ENCODE assay signal across 10 cellular contexts in genomic region chr2:101558740-101559508, GRCh38.
DNase-seq lines count a peak whose midpoint lies in the region; ATAC-seq lines count a peak whose summit lies in the region.
"Had no signal": no experiment of that assay in that cellular context is flagged by ENCODE, and none has a peak within 500 bp of the region (broad histone marks: within the 10 kb centered on the region; RNA-seq: fewer than 3 reads in every experiment).

No MANE protein-coding gene starts in this region.

- H3K9me3 ChIP-seq in muscle layer of colon (ENCODE audit: low read length): no peaks in the 10 kb centered on the region
- H3K9me3 ChIP-seq in naive thymus-derived CD4-positive, alpha-beta T cell (ENCODE audit: control insufficient read depth in 2 of 3, low read length in 3 of 3): peaks cover 3 to 15% (median 4%) of the 10 kb centered on the region in 3 experiments

- DNase-seq in NCI-H2171 treated with DMSO at 0.1 percent for 48 hours (lab: John Stamatoyannopoulos, UW) (peak; percentile 5), NCI-H2171 (lab: John Stamatoyannopoulos, UW) (no peak), fibroblast of gingiva (ENCODE audit: low read depth) (peak; percentile 73)
- no peak for DNase-seq in naive thymus-derived CD4-positive, alpha-beta T cell
- no peak for DNase-seq in activated CD4-positive, alpha-beta T cell treated with anti-CD3 and anti-CD28 coated beads, Interleukin-2, amount 10 ng/mL, durations not matched to agents 7 days and 5 days
- no peak for DNase-seq in stimulated activated CD8-positive, alpha-beta memory T cell treated with anti-CD3 and anti-CD28 coated beads, Interleukin-4, amount 100 ng/mL, for 48 hours
- DNase-seq: 8988T, NCI-H1436 treated with DMSO at 0.1 percent for 48 hours had no signal

- no peak overlapping the region for H3K9ac ChIP-seq in muscle layer of colon (ENCODE audit: low read length)

- H3K27ac ChIP-seq in muscle layer of colon (ENCODE audit: low read depth, low read length) (peak overlapping the region; percentile 39), urinary bladder (ENCODE audit: low read depth) (peak overlapping the region; percentile 27)
- no peak overlapping the region for H3K27ac ChIP-seq in naive thymus-derived CD4-positive, alpha-beta T cell (ENCODE audit: low read depth, low read length)

- CTCF ChIA-PET in naive thymus-derived CD4-positive, alpha-beta T cell (lab: Charles Lee): interaction anchor here (0.6 to 1.1 kb wide), 4 partner anchors 10 to 272 kb away, joined by 3 to 5 read pairs (median 3); no protein-coding TSS in a partner anchor
- CTCF ChIA-PET in activated CD4-positive, alpha-beta T cell treated with anti-CD3 and anti-CD28 coated beads, Interleukin-2, amount 10 ng/mL, durations not matched to agents 7 days and 5 days (lab: Charles Lee): interaction anchor here (0.6 to 1.3 kb wide), 2 partner anchors 12 to 72 kb away, joined by 4 to 5 read pairs; no protein-coding TSS in a partner anchor

- H3K4me3 Mint-ChIP-seq in naive thymus-derived CD4-positive, alpha-beta T cell: peak overlapping the region in 1 of 10 donors; percentile 17
- H3K4me3 Mint-ChIP-seq in activated CD4-positive, alpha-beta T cell treated with anti-CD3 and anti-CD28 coated beads, Interleukin-2, amount 10 ng/mL, durations not matched to agents 7 days and 5 days: no peak overlapping the region

- peak overlapping the region in 1 of 2 donors; percentile 18 for H3K4me3 ChIP-seq in muscle layer of colon (ENCODE audit: low read depth in 1 of 2, low read length in 2 of 2)
- H3K4me3 ChIP-seq in urinary bladder (ENCODE audit: low read depth, low read length): no peak overlapping the region
- no peak overlapping the region for H3K4me3 ChIP-seq in naive thymus-derived CD4-positive, alpha-beta T cell (ENCODE audit: low read length)

- 20% methylated on average over 9 of the region's 9 CpGs for WGBS in urinary bladder

- H3K36me3 ChIP-seq in muscle layer of colon (ENCODE audit: insufficient read depth, low read length) (no peaks in the 10 kb centered on the region), urinary bladder (ENCODE audit: insufficient read depth) (no peaks in the 10 kb centered on the region)
- no peaks in the 10 kb centered on the region for H3K36me3 ChIP-seq in naive thymus-derived CD4-positive, alpha-beta T cell (ENCODE audit: control insufficient read depth in 2 of 3, insufficient read depth in 3 of 3, low read length in 3 of 3)

- intact Hi-C loops in naive thymus-derived CD4-positive, alpha-beta T cell (cut with micrococcal nuclease): no loop called here

- peak overlapping the region in 1 of 9 donors; percentile 28 for H3K27ac Mint-ChIP-seq in naive thymus-derived CD4-positive, alpha-beta T cell
- no peak overlapping the region for H3K27ac Mint-ChIP-seq in activated CD4-positive, alpha-beta T cell treated with anti-CD3 and anti-CD28 coated beads, Interleukin-2, amount 10 ng/mL, durations not matched to agents 7 days and 5 days

- H3K9me3 Mint-ChIP-seq in naive thymus-derived CD4-positive, alpha-beta T cell: peaks cover 0 to 28% (median 13%) of the 10 kb centered on the region in 11 donors
- H3K9me3 Mint-ChIP-seq in activated CD4-positive, alpha-beta T cell treated with anti-CD3 and anti-CD28 coated beads, Interleukin-2, amount 10 ng/mL, durations not matched to agents 7 days and 5 days: peaks cover 39% of the 10 kb centered on the region

- no peaks in the 10 kb centered on the region for H3K27me3 ChIP-seq in muscle layer of colon (ENCODE audit: control insufficient read depth in 1 of 2, insufficient read depth in 2 of 2, low read length in 2 of 2)
- H3K27me3 ChIP-seq in naive thymus-derived CD4-positive, alpha-beta T cell (ENCODE audit: control insufficient read depth in 2 of 2, insufficient read depth in 2 of 2, low read length in 2 of 2): no peaks in the 10 kb centered on the region

- POLR2A ChIA-PET in naive thymus-derived CD4-positive, alpha-beta T cell (lab: Charles Lee): interaction anchor here (1.1 kb wide), 1 partner anchor 14 kb away, joined by 3 read pairs; no protein-coding TSS in a partner anchor
- POLR2A ChIA-PET in activated CD4-positive, alpha-beta T cell treated with anti-CD3 and anti-CD28 coated beads, Interleukin-2, amount 10 ng/mL, durations not matched to agents 7 days and 5 days (lab: Charles Lee): no interaction called here

- H3K27me3 Mint-ChIP-seq in naive thymus-derived CD4-positive, alpha-beta T cell: no peaks in the 10 kb centered on the region
- H3K27me3 Mint-ChIP-seq in activated CD4-positive, alpha-beta T cell treated with anti-CD3 and anti-CD28 coated beads, Interleukin-2, amount 10 ng/mL, durations not matched to agents 7 days and 5 days: no peaks in the 10 kb centered on the region

- peaks cover 18% of the 10 kb centered on the region for H3K4me1 ChIP-seq in muscle layer of colon (ENCODE audit: insufficient read depth, low read length)
- H3K4me1 ChIP-seq in urinary bladder (ENCODE audit: insufficient read depth): no peaks in the 10 kb centered on the region
- peaks cover 13 to 32% of the 10 kb centered on the region in 2 donors for H3K4me1 ChIP-seq in naive thymus-derived CD4-positive, alpha-beta T cell (ENCODE audit: control insufficient read depth in 2 of 2, insufficient read depth in 2 of 2, low read length in 2 of 2)

- H3K36me3 Mint-ChIP-seq in naive thymus-derived CD4-positive, alpha-beta T cell: peaks cover 3 to 39% (median 11%) of the 10 kb centered on the region in 5 donors
- H3K36me3 Mint-ChIP-seq in activated CD4-positive, alpha-beta T cell treated with anti-CD3 and anti-CD28 coated beads, Interleukin-2, amount 10 ng/mL, durations not matched to agents 7 days and 5 days (ENCODE audit: low read depth): peaks cover 36% of the 10 kb centered on the region

- ATAC-seq in naive thymus-derived CD4-positive, alpha-beta T cell: no peak

- peaks cover 28 to 43% (median 37%) of the 10 kb centered on the region in 7 donors for H3K4me1 Mint-ChIP-seq in naive thymus-derived CD4-positive, alpha-beta T cell
- H3K4me1 Mint-ChIP-seq in activated CD4-positive, alpha-beta T cell treated with anti-CD3 and anti-CD28 coated beads, Interleukin-2, amount 10 ng/mL, durations not matched to agents 7 days and 5 days: peaks cover 37% of the 10 kb centered on the region

Comparison
In these comparisons a context has a peak if more than half of its experiments do, and no peak if none do; other contexts are left out.
1. DNase-seq: peak in NCI-H2171 treated with DMSO at 0.1 percent for 48 hours (single experiment) and fibroblast of gingiva (single experiment); none in NCI-H2171 (single experiment), naive thymus-derived CD4-positive, alpha-beta T cell (0 of 9), activated CD4-positive, alpha-beta T cell treated with anti-CD3 and anti-CD28 coated beads, Interleukin-2, amount 10 ng/mL, durations not matched to agents 7 days and 5 days (single experiment) and stimulated activated CD8-positive, alpha-beta memory T cell treated with anti-CD3 and anti-CD28 coated beads, Interleukin-4, amount 100 ng/mL, for 48 hours (single experiment).